11 cellular contexts compared by ENCODE assay signal in the genomic region with DNA sequence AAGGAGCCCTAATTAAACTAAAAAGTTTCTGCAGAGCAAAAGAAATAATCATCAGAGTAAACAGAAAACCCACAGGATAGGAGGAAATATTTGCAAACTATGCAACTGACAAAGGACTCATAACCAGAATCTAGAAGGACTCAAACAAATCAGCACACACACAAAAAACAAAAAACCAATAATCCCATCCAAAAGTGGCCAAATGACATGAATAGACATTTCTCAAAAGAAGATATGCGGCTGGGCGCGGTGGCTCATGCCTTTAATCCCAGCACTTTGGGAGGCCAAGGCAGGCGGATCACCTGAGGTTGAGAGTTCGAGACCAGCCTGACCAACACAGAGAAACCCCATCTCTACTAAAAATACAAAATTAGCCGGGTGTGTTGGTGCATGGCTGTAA. TPM values are rescaled to one million over a fixed set of nuclear protein-coding genes. Genes with fewer than 3 reads are reported as not detected.
DNase-seq lines count a peak whose midpoint lies in the region; ATAC-seq and TF ChIP-seq lines count a peak whose summit lies in the region.
"Not testable (repeated sequence)": the region's sequence is repeated elsewhere in the genome, so short reads cannot be mapped to it uniquely, and the experiment has no call there.
"Had no signal": no experiment of that assay in that cellular context is flagged by ENCODE, and none has a peak within 500 bp of the region (broad histone marks: within the 10 kb centered on the region; RNA-seq: fewer than 3 reads in every experiment).

No MANE protein-coding gene starts in this region.

- H3K27ac Mint-ChIP-seq in T-helper 17 cell (peak overlapping the region; percentile 32), endothelial cell (ENCODE audit: unreplicated experiment) (peak overlapping the region; percentile 84), naive B cell (peak overlapping the region in 1 of 6 donors; percentile 54)
- peak overlapping the region; percentile 61 for H3K27ac Mint-ChIP-seq in activated T-cell treated with anti-CD3 and anti-CD28 coated beads, Interleukin-2, amount 50 U/mL, for 72 hours
- H3K27ac Mint-ChIP-seq in stimulated activated effector memory CD8-positive, alpha-beta T cell treated with anti-CD3 and anti-CD28 coated beads, Interleukin-12 subunit alpha, Interleukin-12 subunit beta, amount 100 ng/mL, for 72 hours: peak overlapping the region; percentile 38

- not testable (repeated sequence) for H3K9me3 Mint-ChIP-seq in activated T-cell treated with anti-CD3 and anti-CD28 coated beads, Interleukin-2, amount 50 U/mL, for 72 hours; endothelial cell (ENCODE audit: unreplicated experiment); naive B cell; stimulated activated effector memory CD8-positive, alpha-beta T cell treated with anti-CD3 and anti-CD28 coated beads, Interleukin-12 subunit alpha, Interleukin-12 subunit beta, amount 100 ng/mL, for 72 hours

- TF ChIP-seq CTCF in GM10266 (IDR thresholded peaks at IDR 0.05; ENCODE audit: control insufficient read depth, insufficient read depth, low read depth, missing control alignments); endothelial cell (IDR thresholded peaks at IDR 0.05; ENCODE audit: unreplicated experiment): not testable (repeated sequence)

- H3K4me1 Mint-ChIP-seq in T-helper 17 cell: peaks cover 15% of the 10 kb centered on the region
- peaks cover 20% of the 10 kb centered on the region for H3K4me1 Mint-ChIP-seq in activated T-cell treated with anti-CD3 and anti-CD28 coated beads, Interleukin-2, amount 50 U/mL, for 72 hours (ENCODE audit: low read depth)
- H3K4me1 Mint-ChIP-seq in endothelial cell (ENCODE audit: unreplicated experiment): peaks cover 16% of the 10 kb centered on the region
- peaks cover 22 to 29% (median 23%) of the 10 kb centered on the region in 3 donors for H3K4me1 Mint-ChIP-seq in naive B cell
- peaks cover 11% of the 10 kb centered on the region for H3K4me1 Mint-ChIP-seq in stimulated activated effector memory CD8-positive, alpha-beta T cell treated with anti-CD3 and anti-CD28 coated beads, Interleukin-12 subunit alpha, Interleukin-12 subunit beta, amount 100 ng/mL, for 72 hours

- DNase-seq in GM10266 (ENCODE audit: extremely low spot score): peak; percentile 43
- not testable (repeated sequence) for DNase-seq in T-helper 17 cell; activated T-cell treated with anti-CD3 and anti-CD28 coated beads, Interleukin-2, amount 50 U/mL, for 72 hours; endothelial cell (ENCODE audit: low spot score); naive B cell; stimulated activated effector memory CD8-positive, alpha-beta T cell treated with anti-CD3 and anti-CD28 coated beads, Interleukin-12 subunit alpha, Interleukin-12 subunit beta, amount 100 ng/mL, for 72 hours (ENCODE audit: low spot score in 2 of 2)

- not testable (repeated sequence) for H3K27me3 Mint-ChIP-seq in T-helper 17 cell; activated T-cell treated with anti-CD3 and anti-CD28 coated beads, Interleukin-2, amount 50 U/mL, for 72 hours (ENCODE audit: low read depth); endothelial cell (ENCODE audit: unreplicated experiment); naive B cell

- ATAC-seq in GM19324 (IDR thresholded peaks at IDR 0.05; ENCODE audit: low FRiP score, unreplicated experiment) (peak; percentile 3), HG03045 (IDR thresholded peaks at IDR 0.05; ENCODE audit: unreplicated experiment) (peak; percentile 31)
- not testable (repeated sequence) for ATAC-seq in T-helper 17 cell; activated T-cell treated with anti-CD3 and anti-CD28 coated beads, Interleukin-2, amount 50 U/mL, for 72 hours (replicated peaks in 1 of 2); naive B cell (ENCODE audit: low read depth in 2 of 2); stimulated activated effector memory CD8-positive, alpha-beta T cell treated with anti-CD3 and anti-CD28 coated beads, Interleukin-12 subunit alpha, Interleukin-12 subunit beta, amount 100 ng/mL, for 72 hours

- not testable (repeated sequence) for H3K36me3 Mint-ChIP-seq in T-helper 17 cell (ENCODE audit: low read depth); activated T-cell treated with anti-CD3 and anti-CD28 coated beads, Interleukin-2, amount 50 U/mL, for 72 hours (ENCODE audit: insufficient read depth in 2 of 2); endothelial cell (ENCODE audit: low read depth, unreplicated experiment); naive B cell
- H3K36me3 Mint-ChIP-seq in stimulated activated effector memory CD8-positive, alpha-beta T cell treated with anti-CD3 and anti-CD28 coated beads, Interleukin-12 subunit alpha, Interleukin-12 subunit beta, amount 100 ng/mL, for 72 hours: peaks cover 42% of the 10 kb centered on the region

- not testable (repeated sequence) for H3K4me3 Mint-ChIP-seq in T-helper 17 cell; activated T-cell treated with anti-CD3 and anti-CD28 coated beads, Interleukin-2, amount 50 U/mL, for 72 hours; stimulated activated effector memory CD8-positive, alpha-beta T cell treated with anti-CD3 and anti-CD28 coated beads, Interleukin-12 subunit alpha, Interleukin-12 subunit beta, amount 100 ng/mL, for 72 hours
- H3K4me3 Mint-ChIP-seq in endothelial cell (ENCODE audit: unreplicated experiment): peak overlapping the region; percentile 22
- peak overlapping the region in 7 of 8 donors; percentile 45 to 74 (median 55) for H3K4me3 Mint-ChIP-seq in naive B cell

- not testable (repeated sequence) for H3K9me3 ChIP-seq in T-helper 17 cell (ENCODE audit: control insufficient read depth, low read length, poor library complexity, severe bottlenecking)

RNA-seq across cellular contexts. Expression of a gene that starts 8.1 kb away (rescaled TPM):
- total RNA-seq in T-helper 17 cell (not detected), endothelial cell (ENCODE audit: unreplicated experiment) (1.2 TPM)
- total RNA-seq in activated T-cell treated with anti-CD3 and anti-CD28 coated beads, Interleukin-2, amount 50 U/mL, for 72 hours: 1 to 10 TPM in 1 of 2 donors, under 1 TPM in 1; 0.65 to 3.3 TPM
- polyA plus RNA-seq in naive B cell (ENCODE audit: low read depth in 6 of 6): 1 to 10 TPM in 3 of 6 donors, under 1 TPM in 1, not detected in 2; 0.61 to 3.9 (median 1.7) TPM
- total RNA-seq: CD8-positive, alpha-beta memory T cell; G401; SJSA1 had no signal
- polyA plus RNA-seq: CD8-positive, alpha-beta memory T cell had no signal

RNA-seq across cellular contexts. Expression of a gene that starts 32.6 kb away (rescaled TPM):
- total RNA-seq in T-helper 17 cell (100 to 1,000 TPM in 1 of 2 donors, 10 to 100 TPM in 1; 76.5 to 100 TPM), endothelial cell (ENCODE audit: unreplicated experiment) (129 TPM)
- 10 to 100 TPM; 40.7 to 53.0 TPM for total RNA-seq in activated T-cell treated with anti-CD3 and anti-CD28 coated beads, Interleukin-2, amount 50 U/mL, for 72 hours
- 10 to 100 TPM in 5 of 6 donors, 1 to 10 TPM in 1; 6.5 to 23.8 (median 12.4) TPM for polyA plus RNA-seq in naive B cell (ENCODE audit: low read depth in 6 of 6)
